ENCODE assay signal across 15 cellular contexts in the genomic region with DNA sequence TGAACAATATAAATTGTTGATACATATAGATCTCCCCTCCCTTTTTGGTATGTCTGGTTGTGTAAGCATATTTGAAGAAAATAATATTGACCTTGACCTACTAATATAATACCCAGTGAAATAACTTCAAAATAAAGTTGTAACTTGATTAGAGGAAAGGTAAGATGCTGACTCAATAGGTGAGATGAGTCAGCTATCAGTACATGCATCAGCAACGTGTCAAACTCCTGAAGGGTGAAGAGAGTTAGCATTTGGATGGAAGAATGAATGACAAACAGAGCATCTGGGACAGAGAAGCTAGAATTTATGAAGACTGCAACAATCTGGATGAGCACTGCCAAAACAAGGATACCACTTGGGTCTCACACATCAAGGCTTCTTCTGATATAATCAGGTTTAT.
DNase-seq lines count a peak whose midpoint lies in the region; ATAC-seq and TF ChIP-seq lines count a peak whose summit lies in the region.
"Had no signal": no experiment of that assay in that cellular context is flagged by ENCODE, and none has a peak within 500 bp of the region (broad histone marks: within the 10 kb centered on the region; RNA-seq: fewer than 3 reads in every experiment).

No MANE protein-coding gene starts in this region.

- POLR2A ChIA-PET in HCT116 (lab: Charles Lee) = interaction anchor here (1.0 kb wide), 1 partner anchor 8 kb away, joined by 3 read pairs; no protein-coding TSS in a partner anchor

- CTCF ChIA-PET in HCT116 (lab: Charles Lee) = no interaction called here

- H3K27ac ChIP-seq in HCT116 (ENCODE audit: low read depth, low read length) = no peak overlapping the region
- H3K27ac ChIP-seq: pancreas, testis had no signal

- ATAC-seq in HCT116 (peak; percentile 76), T-helper 17 cell (no peak), left colon (peak; percentile 28), HG03175 (IDR thresholded peaks at IDR 0.05; ENCODE audit: unreplicated experiment) (no peak)

- H3K4me3 ChIP-seq in HCT116 (replicated peaks in 1 of 2; ENCODE audit: low read depth in 1 of 2, low read length in 2 of 2) = no peak overlapping the region
- H3K4me3 ChIP-seq: pancreas, testis had no signal

- no peak for TF ChIP-seq RAD21 in HCT116 (IDR thresholded peaks at IDR 0.05; ENCODE audit: low read depth)

- no peaks in the 10 kb centered on the region for H3K9me2 ChIP-seq in HCT116 (ENCODE audit: insufficient read depth)

- peak; percentile 14 for DNase-seq in NCI-H2171 treated with DMSO at 0.1 percent for 48 hours (lab: John Stamatoyannopoulos, UW)
- DNase-seq in NCI-H2171 (lab: John Stamatoyannopoulos, UW) = no peak
- DNase-seq in HCT116 (ENCODE audit: low read depth, low spot score) = peak; percentile 28
- no peak for DNase-seq in T-helper 17 cell
- DNase-seq in left colon = no peak
- no peak for DNase-seq in cerebellum (ENCODE audit: low spot score)
- DNase-seq in endothelial cell (ENCODE audit: low spot score) = no peak
- DNase-seq: 8988T; CD4-positive, alpha-beta memory T cell; GF-D8; NCI-H1930; pancreas; SIG-M5; testis had no signal

- BruUV-seq in HCT116 (replicated peaks; lab: Mats Ljungman, UMichigan) = no TSS peak

- peaks cover 3% of the 10 kb centered on the region for H3K36me3 Mint-ChIP-seq in T-helper 17 cell (ENCODE audit: low read depth)
- no peaks in the 10 kb centered on the region for H3K36me3 Mint-ChIP-seq in endothelial cell (ENCODE audit: low read depth, unreplicated experiment)

- no peaks in the 10 kb centered on the region for H3K9me3 Mint-ChIP-seq in endothelial cell (ENCODE audit: unreplicated experiment)
- H3K9me3 Mint-ChIP-seq: CD4-positive, alpha-beta memory T cell had no signal

- H3K9me3 ChIP-seq in HCT116 (ENCODE audit: control insufficient read depth in 1 of 2, insufficient read depth in 1 of 2, low read depth in 1 of 2, low read length in 2 of 2) (no peaks in the 10 kb centered on the region), T-helper 17 cell (ENCODE audit: control insufficient read depth, low read length, poor library complexity, severe bottlenecking) (no peaks in the 10 kb centered on the region)
- H3K9me3 ChIP-seq: pancreas, testis had no signal

- H3K4me3 Mint-ChIP-seq in T-helper 17 cell = no peak overlapping the region
- no peak overlapping the region for H3K4me3 Mint-ChIP-seq in endothelial cell (ENCODE audit: unreplicated experiment)

- peak overlapping the region; percentile 45; the same call in 1 of the 2 replicates for H3K4me2 ChIP-seq in HCT116 (ENCODE audit: low read length)

- RAD21 ChIA-PET in HCT116 (lab: Charles Lee; ENCODE audit: low non-redundant PET in 1 of 2, low total read pairs in 2 of 2, uncharacterized antibody in 2 of 2, unreplicated experiment in 2 of 2) = no interaction called here

- H3K4me1 ChIP-seq in HCT116 (ENCODE audit: control insufficient read depth in 1 of 2, insufficient read depth in 2 of 2, low read length in 2 of 2) = peaks cover 38 to 54% of the 10 kb centered on the region in 2 experiments
- H3K4me1 ChIP-seq: testis had no signal

- no peak overlapping the region for H2AFZ ChIP-seq in HCT116 (ENCODE audit: low read depth, low read length, poor library complexity, severe bottlenecking)

- H3K27ac Mint-ChIP-seq in T-helper 17 cell (peak overlapping the region; percentile 59), endothelial cell (ENCODE audit: unreplicated experiment) (no peak overlapping the region)

- no peak overlapping the region for H3K9ac ChIP-seq in HCT116 (ENCODE audit: low read length)

- peaks cover 35% of the 10 kb centered on the region for H3K4me1 Mint-ChIP-seq in T-helper 17 cell
- H3K4me1 Mint-ChIP-seq in endothelial cell (ENCODE audit: unreplicated experiment) = peaks cover 6% of the 10 kb centered on the region

- no peaks in the 10 kb centered on the region for H3K27me3 ChIP-seq in HCT116 (ENCODE audit: insufficient read depth, low read length)
- H3K27me3 ChIP-seq: pancreas, testis had no signal

- H3K27me3 Mint-ChIP-seq in T-helper 17 cell = no peaks in the 10 kb centered on the region
- H3K27me3 Mint-ChIP-seq in endothelial cell (ENCODE audit: unreplicated experiment) = no peaks in the 10 kb centered on the region
- H3K27me3 Mint-ChIP-seq: CD4-positive, alpha-beta memory T cell had no signal

- TF ChIP-seq CTCF in HCT116 (IDR thresholded peaks at IDR 0.05 in 2 of 3, conservative IDR thresholded peaks at IDR 0.05 in 1 of 3; ENCODE audit: borderline replicate concordance in 1 of 3, insufficient read depth in 1 of 3, low read depth in 2 of 3, low read length in 2 of 3) (no peak), endothelial cell (IDR thresholded peaks at IDR 0.05; ENCODE audit: unreplicated experiment) (no peak)

- H3K36me3 ChIP-seq in HCT116 (ENCODE audit: control insufficient read depth in 1 of 2, insufficient read depth in 2 of 2, low read length in 2 of 2) = no peaks in the 10 kb centered on the region
- H3K36me3 ChIP-seq: pancreas had no signal

- TF ChIP-seq POLR2A in HCT116 (IDR thresholded peaks at IDR 0.05; ENCODE audit: borderline replicate concordance, extremely low read depth, insufficient read depth, insufficient read length) = no peak

- peaks cover 80% of the 10 kb centered on the region for H3K79me2 ChIP-seq in HCT116 (ENCODE audit: insufficient read depth, low read length)

- no peaks in the 10 kb centered on the region; the same call in 1 of the 2 replicates for H4K20me1 ChIP-seq in HCT116 (ENCODE audit: insufficient read depth)

- intact Hi-C loops in HCT116 (cut with micrococcal nuclease) (no loop called here), left colon (cut with DNase I, micrococcal nuclease) (no loop called here)

TF ChIP-seq in HCT116, 20 proteins besides CTCF, POLR2A, EP300 and RAD21:
- no peak for TF ChIP-seq ELF1 (IDR thresholded peaks at IDR 0.05; ENCODE audit: borderline replicate concordance, low read depth)
- TF ChIP-seq YY1 (IDR thresholded peaks at IDR 0.05; ENCODE audit: extremely low read depth, insufficient replicate concordance, low read depth, low read length) = no peak
- TF ChIP-seq, protein P1, sequence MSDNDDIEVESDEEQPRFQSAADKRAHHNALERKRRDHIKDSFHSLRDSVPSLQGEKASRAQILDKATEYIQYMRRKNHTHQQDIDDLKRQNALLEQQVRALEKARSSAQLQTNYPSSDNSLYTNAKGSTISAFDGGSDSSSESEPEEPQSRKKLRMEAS (IDR thresholded peaks at IDR 0.05) = peak; percentile 74
- TF ChIP-seq SRF (IDR thresholded peaks at IDR 0.05; ENCODE audit: low read depth) = no peak
- TF ChIP-seq EGR1 (IDR thresholded peaks at IDR 0.05; ENCODE audit: low read depth) = no peak
- peak; percentile 65 for TF ChIP-seq SP1 (IDR thresholded peaks at IDR 0.05; ENCODE audit: low read depth)
- no peak for TF ChIP-seq TCF7L2 (IDR thresholded peaks at IDR 0.05; ENCODE audit: borderline replicate concordance, extremely low read depth, insufficient read depth, insufficient read length)
- TF ChIP-seq, protein P2, sequence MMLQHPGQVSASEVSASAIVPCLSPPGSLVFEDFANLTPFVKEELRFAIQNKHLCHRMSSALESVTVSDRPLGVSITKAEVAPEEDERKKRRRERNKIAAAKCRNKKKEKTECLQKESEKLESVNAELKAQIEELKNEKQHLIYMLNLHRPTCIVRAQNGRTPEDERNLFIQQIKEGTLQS (IDR thresholded peaks at IDR 0.05) = peak; percentile 70; the same call in 1 of the 2 replicates
- TF ChIP-seq EZH2 (IDR thresholded peaks at IDR 0.05) = no peak
- no peak for TF ChIP-seq ZFX (IDR thresholded peaks at IDR 0.05)
- peak; percentile 85 for TF ChIP-seq FOSL1 (IDR thresholded peaks at IDR 0.05; ENCODE audit: low read depth)
- TF ChIP-seq CEBPB (IDR thresholded peaks at IDR 0.05; ENCODE audit: low read depth) = peak; percentile 50; the same call in 1 of the 2 replicates
- TF ChIP-seq CBX3 (IDR thresholded peaks at IDR 0.05; ENCODE audit: low read depth) = peak; percentile 66; the same call in 1 of the 2 replicates
- TF ChIP-seq SIN3A (IDR thresholded peaks at IDR 0.05; ENCODE audit: low read depth) = peak; percentile 68
- TF ChIP-seq POLR2AphosphoS5 (IDR thresholded peaks at IDR 0.05; ENCODE audit: low read depth, low read length) = no peak
- TF ChIP-seq JUND (IDR thresholded peaks at IDR 0.05) = peak; percentile 86

Comparison
In these comparisons a context has a peak if more than half of its experiments do, and no peak if none do; other contexts are left out.
1. DNase-seq: peak in NCI-H2171 treated with DMSO at 0.1 percent for 48 hours (single experiment) and HCT116 (single experiment); none in NCI-H2171 (single experiment), T-helper 17 cell (0 of 3), left colon (0 of 2), cerebellum (single experiment) and endothelial cell (single experiment).
2. ATAC-seq: peak in HCT116 (single experiment) and left colon (single experiment); none in T-helper 17 cell (single experiment) and HG03175 (single experiment).